Comparison of ENCODE assay signal across 8 cellular contexts in the genomic region with DNA sequence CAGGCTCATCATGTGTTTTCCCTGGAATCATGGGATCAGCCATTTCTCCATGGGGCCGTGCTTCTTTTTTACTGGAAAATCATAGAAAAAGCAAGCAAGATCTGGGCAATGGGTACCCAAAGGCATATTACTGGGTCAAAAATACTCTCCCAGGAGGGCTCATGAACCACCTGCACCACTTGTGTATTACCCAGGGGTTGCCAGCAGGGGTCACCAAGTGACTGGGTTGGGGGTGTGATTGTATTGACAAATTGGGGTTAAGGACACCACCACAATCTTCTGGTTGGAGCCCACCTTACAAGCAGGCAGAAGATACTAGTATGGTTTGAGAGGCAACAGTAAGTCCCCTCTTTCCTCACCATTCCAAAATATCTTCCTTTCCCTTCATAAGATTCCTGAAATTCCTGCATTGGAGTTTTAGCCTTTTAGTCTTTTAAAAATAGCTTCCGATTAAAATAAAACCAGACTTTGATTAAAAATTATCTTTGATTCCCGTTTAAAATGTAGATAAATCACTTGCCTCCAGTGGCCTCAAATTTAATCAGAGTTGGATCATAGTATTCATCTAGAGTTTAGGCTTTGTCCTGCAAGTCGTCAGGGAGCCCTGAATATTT.
DNase-seq lines count a peak whose midpoint lies in the region; ATAC-seq and TF ChIP-seq lines count a peak whose summit lies in the region.

No MANE protein-coding gene starts in this region.

- TF ChIP-seq RAD21 in Ishikawa (IDR thresholded peaks at IDR 0.05; ENCODE audit: low read depth) = peak; percentile 72

- ATAC-seq in GM19467 (IDR thresholded peaks at IDR 0.05; ENCODE audit: unreplicated experiment) (peak; percentile 68), esophagus mucosa (peak; percentile 48)

- no peaks in the 10 kb centered on the region for H3K9me3 ChIP-seq in neuronal stem cell (replicated peaks in 1 of 2; ENCODE audit: control insufficient read depth in 2 of 2, insufficient read depth in 1 of 2, low read depth in 1 of 2, low read length in 2 of 2)

- no peak overlapping the region for H3K14ac ChIP-seq in neuronal stem cell (ENCODE audit: low read length)

- no peak overlapping the region for H3K23ac ChIP-seq in neuronal stem cell (ENCODE audit: low read depth, low read length, poor library complexity)

- no peak overlapping the region for H2BK12ac ChIP-seq in neuronal stem cell (ENCODE audit: low read length)

- no peak overlapping the region for H3K4me2 ChIP-seq in neuronal stem cell (ENCODE audit: insufficient read depth, low read length, poor library complexity, severe bottlenecking)

- no peaks in the 10 kb centered on the region for H3K36me3 ChIP-seq in neuronal stem cell (replicated peaks in 1 of 2; ENCODE audit: control insufficient read depth in 2 of 2, insufficient read depth in 2 of 2, low read length in 2 of 2)

- peaks cover 0 to 7% of the 10 kb centered on the region in 2 donors for H3K4me1 ChIP-seq in neuronal stem cell (ENCODE audit: control insufficient read depth in 2 of 2, insufficient read depth in 1 of 2, low read depth in 1 of 2, low read length in 2 of 2)

- H4K8ac ChIP-seq in neuronal stem cell (ENCODE audit: low read depth, low read length) = no peak overlapping the region

- H2BK120ac ChIP-seq in neuronal stem cell (ENCODE audit: low read depth, low read length) = no peak overlapping the region

- H3K18ac ChIP-seq in neuronal stem cell (ENCODE audit: low read length) = no peak overlapping the region

- H2BK5ac ChIP-seq in neuronal stem cell (ENCODE audit: low read length) = no peak overlapping the region

- H4K91ac ChIP-seq in neuronal stem cell (ENCODE audit: low read depth, low read length, poor library complexity) = no peak overlapping the region

- H3K27ac ChIP-seq in neuronal stem cell (replicated peaks; ENCODE audit: low read length) = no peak overlapping the region

- no CpG with 5 or more reads among the region's 4 CpGs for WGBS in neuronal stem cell (ENCODE audit: extremely low coverage in 2 of 2, insufficient read length in 2 of 2, insufficient replicate concordance in 1 of 2), 2 donors

- no peak overlapping the region for H3K9ac ChIP-seq in neuronal stem cell (ENCODE audit: low read depth, low read length, poor library complexity)

- H3K4me3 ChIP-seq in neuronal stem cell (ENCODE audit: low read length in 2 of 2) = no peak overlapping the region

- no peak for TF ChIP-seq EP300 in Ishikawa (IDR thresholded peaks at IDR 0.05; ENCODE audit: borderline replicate concordance)

- DNase-seq in DMS53 (lab: John Stamatoyannopoulos, UW) (peak; percentile 69), neuronal stem cell (ENCODE audit: low spot score) (peak; percentile 52), DMS153 (lab: John Stamatoyannopoulos, UW) (no peak), retina (no peak)
- DNase-seq in activated CD4-positive, alpha-beta T cell treated with anti-CD3 and anti-CD28 coated beads, Interleukin-2, amount 50 U/mL, for 24 hours (ENCODE audit: low read depth in 1 of 2, low spot score in 1 of 2) = peak; percentile 10 to 30

- H3K79me1 ChIP-seq in neuronal stem cell (ENCODE audit: low read depth, low read length) = no peaks in the 10 kb centered on the region

- no peak overlapping the region for H2AK5ac ChIP-seq in neuronal stem cell (ENCODE audit: low read depth, low read length)

- H2AFZ ChIP-seq in neuronal stem cell (ENCODE audit: low read length) = no peak overlapping the region

- H2BK15ac ChIP-seq in neuronal stem cell (ENCODE audit: low read length) = no peak overlapping the region

- no peak overlapping the region for H3K4ac ChIP-seq in neuronal stem cell (ENCODE audit: low read length)

- H3K27me3 ChIP-seq in neuronal stem cell (ENCODE audit: control insufficient read depth in 3 of 3, insufficient read depth in 3 of 3, low read depth in 1 of 3, low read length in 3 of 3) = no peaks in the 10 kb centered on the region

TF ChIP-seq in Ishikawa, 13 proteins besides CTCF, POLR2A, EP300 and RAD21:
- TF ChIP-seq FOXM1 (IDR thresholded peaks at IDR 0.05; ENCODE audit: borderline replicate concordance, low read depth) = no peak

Comparison
In these comparisons a context has a peak if more than half of its experiments do, and no peak if none do; other contexts are left out.
1. DNase-seq: peak in DMS53 (single experiment), activated CD4-positive, alpha-beta T cell treated with anti-CD3 and anti-CD28 coated beads, Interleukin-2, amount 50 U/mL, for 24 hours (2 of 2) and neuronal stem cell (single experiment); none in DMS153 (single experiment) and retina (single experiment).